In the genomic region with DNA sequence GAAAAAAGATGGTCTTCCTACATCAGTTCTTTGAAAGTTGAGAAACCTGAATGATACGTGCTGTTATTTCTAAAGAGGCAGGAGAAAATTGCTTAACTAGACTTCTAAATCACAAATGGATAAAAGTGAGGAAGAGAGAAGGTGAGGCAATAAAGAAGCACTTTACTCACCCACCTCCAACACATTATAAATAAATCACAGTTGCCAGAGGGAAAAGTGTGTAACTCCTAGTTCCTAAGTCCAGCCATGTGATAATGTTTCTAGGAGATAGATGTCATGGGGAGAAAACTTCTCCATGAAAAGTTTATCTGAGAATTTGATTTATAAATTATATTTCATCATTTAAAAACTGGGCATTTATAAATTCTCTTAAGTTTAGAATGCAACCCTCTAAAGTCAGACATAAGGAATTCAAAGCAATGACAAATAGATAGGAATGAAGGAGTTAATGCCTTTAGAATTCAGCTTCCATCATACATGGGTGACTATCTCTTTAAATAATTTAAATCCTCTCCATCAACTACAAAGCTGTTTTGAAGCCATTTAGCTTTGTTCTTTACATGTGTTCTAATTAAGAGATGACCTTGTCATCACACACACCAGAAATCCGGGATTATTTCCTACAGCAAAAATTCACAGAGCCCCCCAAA, we compare ENCODE assay signal across 9 cellular contexts. TPM values are rescaled to one million over a fixed set of nuclear protein-coding genes. Genes with fewer than 3 reads are reported as not detected.
A peak's percentile ranks its signal among the peaks of the same experiment; 100 is the strongest.
DNase-seq lines count a peak whose midpoint lies in the region; ATAC-seq and TF ChIP-seq lines count a peak whose summit lies in the region.
"Had no signal": no experiment of that assay in that cellular context is flagged by ENCODE, and none has a peak within 500 bp of the region (broad histone marks: within the 10 kb centered on the region; RNA-seq: fewer than 3 reads in every experiment).

No MANE protein-coding gene starts in this region.

- intact Hi-C loops in CD4-positive, alpha-beta memory T cell (cut with micrococcal nuclease), result loop anchor here (5.0 kb wide), 1 partner anchor 57 kb away; a partner anchor contains a TSS

- no peak overlapping the region for H3K4me3 ChIP-seq in CD4-positive, alpha-beta memory T cell (ENCODE audit: low read length in 2 of 2)
- no peak overlapping the region for H3K4me3 ChIP-seq in HUES48 (ENCODE audit: low read depth, low read length)
- no peak overlapping the region for H3K4me3 ChIP-seq in neutrophil (ENCODE audit: low read depth in 1 of 2, low read length in 1 of 2)

- peak overlapping the region in 4 of 7 donors; percentile 5 to 80 (median 43) for H3K27ac Mint-ChIP-seq in CD4-positive, alpha-beta memory T cell
- H3K27ac Mint-ChIP-seq in chondrocyte (ENCODE audit: unreplicated experiment), result peak overlapping the region; percentile 33

- H3K4me3 Mint-ChIP-seq in CD4-positive, alpha-beta memory T cell, result peak overlapping the region in 6 of 8 donors; percentile 39 to 75 (median 74)
- no peak overlapping the region for H3K4me3 Mint-ChIP-seq in chondrocyte (ENCODE audit: unreplicated experiment)

- no peak overlapping the region for H3K27ac ChIP-seq in CD4-positive, alpha-beta memory T cell (ENCODE audit: low read depth, low read length)
- peak overlapping the region; percentile 70 for H3K27ac ChIP-seq in HUES48 (ENCODE audit: low read depth, low read length)
- peak overlapping the region; percentile 28 for H3K27ac ChIP-seq in neutrophil

- CTCF ChIA-PET in CD4-positive, alpha-beta memory T cell (lab: Charles Lee; ENCODE audit: partially characterized antibody), result no interaction called here

- peaks cover 3 to 11% of the 10 kb centered on the region in 2 donors for H3K36me3 Mint-ChIP-seq in CD4-positive, alpha-beta memory T cell
- H3K36me3 Mint-ChIP-seq in chondrocyte (ENCODE audit: low read depth), result peaks cover 5% of the 10 kb centered on the region

- POLR2A ChIA-PET in CD4-positive, alpha-beta memory T cell (lab: Charles Lee; ENCODE audit: partially characterized antibody), result interaction anchor here (2.3 kb wide), 1 partner anchor 60 kb away, joined by 8 read pairs; a partner anchor contains a TSS

- no peak for DNase-seq in CD4-positive, alpha-beta memory T cell
- DNase-seq in chondrocyte (ENCODE audit: low spot score) (no peak), middle frontal gyrus (ENCODE audit: extremely low spot score, low spot score) (no peak), AML-193 (lab: John Stamatoyannopoulos, UW) (no peak)
- DNase-seq: activated gamma-delta T cell had no signal

- peaks cover 15 to 49% (median 37%) of the 10 kb centered on the region in 4 donors for H3K4me1 Mint-ChIP-seq in CD4-positive, alpha-beta memory T cell
- peaks cover 68% of the 10 kb centered on the region for H3K4me1 Mint-ChIP-seq in chondrocyte (ENCODE audit: low read depth)

- TF ChIP-seq CTCF in chondrocyte (IDR thresholded peaks at IDR 0.05) (no peak), neutrophil (IDR thresholded peaks at IDR 0.05) (no peak)

- peaks cover 13% of the 10 kb centered on the region for H3K4me1 ChIP-seq in CD4-positive, alpha-beta memory T cell (ENCODE audit: insufficient read depth, low read length)
- H3K4me1 ChIP-seq in HUES48 (ENCODE audit: control insufficient read depth, insufficient read depth, low read length), result peaks cover 50% of the 10 kb centered on the region
- H3K4me1 ChIP-seq in neutrophil (ENCODE audit: control insufficient read depth in 1 of 2, insufficient read depth in 1 of 2, low read depth in 1 of 2, low read length in 1 of 2), result peaks cover 7 to 18% of the 10 kb centered on the region in 2 experiments

- H3K36me3 ChIP-seq in CD4-positive, alpha-beta memory T cell (ENCODE audit: insufficient read depth, low read length), result no peaks in the 10 kb centered on the region
- no peaks in the 10 kb centered on the region for H3K36me3 ChIP-seq in HUES48 (ENCODE audit: control insufficient read depth, insufficient read depth, low read length)
- H3K36me3 ChIP-seq in neutrophil, result no peaks in the 10 kb centered on the region

- no peaks in the 10 kb centered on the region for H3K27me3 Mint-ChIP-seq in CD4-positive, alpha-beta memory T cell
- no peaks in the 10 kb centered on the region for H3K27me3 Mint-ChIP-seq in chondrocyte (ENCODE audit: low read depth)

- no peaks in the 10 kb centered on the region for H3K9me3 ChIP-seq in CD4-positive, alpha-beta memory T cell (ENCODE audit: control insufficient read depth in 1 of 2, low read length in 2 of 2)
- H3K9me3 ChIP-seq in HUES48 (ENCODE audit: control insufficient read depth, insufficient read depth, low read length), result no peaks in the 10 kb centered on the region
- no peaks in the 10 kb centered on the region for H3K9me3 ChIP-seq in neutrophil

- H3K27me3 ChIP-seq in CD4-positive, alpha-beta memory T cell (ENCODE audit: insufficient read depth, low read length), result no peaks in the 10 kb centered on the region
- H3K27me3 ChIP-seq in HUES48 (ENCODE audit: control insufficient read depth, insufficient read depth, low read length) (peaks cover 46% of the 10 kb centered on the region), neutrophil (no peaks in the 10 kb centered on the region)

- H3K9ac ChIP-seq in HUES48 (ENCODE audit: low read depth, low read length), result no peak overlapping the region

- peaks cover 0 to 2% (median 0%) of the 10 kb centered on the region in 8 donors for H3K9me3 Mint-ChIP-seq in CD4-positive, alpha-beta memory T cell
- no peaks in the 10 kb centered on the region for H3K9me3 Mint-ChIP-seq in chondrocyte (ENCODE audit: low read depth)

- ATAC-seq in HG02870 (IDR thresholded peaks at IDR 0.05; ENCODE audit: unreplicated experiment), result no peak
- ATAC-seq: esophagus mucosa had no signal

RNA-seq across cellular contexts. Expression of a gene that starts 60.0 kb away (rescaled TPM):
- total RNA-seq in CD4-positive, alpha-beta memory T cell, result 10 to 100 TPM; 22.8 to 24.5 TPM
- polyA plus RNA-seq in CD4-positive, alpha-beta memory T cell, result 10 to 100 TPM; 17.4 to 21.4 TPM
- 22.4 to 23.6 TPM (median 22.6 TPM) in 3 replicates for total RNA-seq in chondrocyte
